In the genomic region with DNA sequence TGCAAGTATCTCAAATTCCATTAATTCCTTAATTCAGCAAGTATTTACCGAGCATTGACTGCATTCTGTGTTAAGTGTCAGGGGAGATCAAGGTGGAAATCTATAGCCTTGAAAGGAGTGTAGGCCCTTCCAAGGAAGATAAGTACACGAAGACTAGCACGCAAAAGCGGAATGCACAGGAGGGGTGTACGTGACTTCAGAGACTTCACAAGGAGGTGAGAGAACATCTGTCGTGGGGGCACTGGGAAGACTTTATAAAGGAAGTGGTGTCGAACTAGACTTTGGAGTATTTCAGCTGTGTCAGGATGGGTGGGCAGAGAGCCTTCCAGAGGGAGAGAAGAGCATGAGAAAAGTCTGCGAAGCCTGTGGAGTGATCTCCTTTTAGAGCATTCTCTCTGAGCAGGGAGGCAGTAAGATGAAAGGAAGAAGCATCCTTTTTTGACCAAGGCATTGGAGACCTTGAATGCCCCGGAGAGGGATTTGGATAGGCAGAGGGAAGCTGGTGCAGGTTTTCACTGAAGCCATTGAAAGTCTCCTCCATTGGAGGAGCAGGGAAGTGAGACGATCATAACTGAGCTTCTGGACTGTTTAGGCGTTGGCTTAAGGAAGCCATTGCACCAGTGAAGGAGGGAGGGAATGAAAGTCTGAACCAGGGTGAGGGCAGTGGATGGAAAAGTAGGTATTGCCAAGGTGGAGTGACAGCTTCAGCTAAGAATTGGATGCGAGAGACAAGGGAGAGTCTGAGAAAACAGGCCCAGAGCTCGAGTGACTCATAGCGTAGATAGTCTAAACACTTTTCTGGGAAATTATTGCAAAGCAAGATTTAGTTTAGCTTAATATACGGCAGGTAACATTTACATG, we compare ENCODE assay signal across 1 cellular context.
TF ChIP-seq lines count a peak whose summit lies in the region.

No MANE protein-coding gene starts in this region.

TF ChIP-seq in IMR-90, 13 proteins besides CTCF, POLR2A, EP300 and RAD21:
- TF ChIP-seq FOS (IDR thresholded peaks at IDR 0.05; ENCODE audit: low read depth, low read length) (peak; percentile 43), MAZ (IDR thresholded peaks at IDR 0.05; ENCODE audit: borderline replicate concordance, low read depth, low read length) (no peak)
TF ChIP-seq in IMR-90: peak in this region for 1.
